ENCODE assay signal across 9 cellular contexts in genomic region chr12:9669534-9669933, GRCh38. TPM values are rescaled to one million over a fixed set of nuclear protein-coding genes. Genes with fewer than 3 reads are reported as not detected.
DNase-seq lines count a peak whose midpoint lies in the region; ATAC-seq and TF ChIP-seq lines count a peak whose summit lies in the region.
"Had no signal": no experiment of that assay in that cellular context is flagged by ENCODE, and none has a peak within 500 bp of the region (broad histone marks: within the 10 kb centered on the region; RNA-seq: fewer than 3 reads in every experiment).

Gene CLEC2D, plus strand, starts transcription at chr12:9669713. Its CDS starts 22 bp downstream, at chr12:9669735.

- H3K36me3 ChIP-seq in heart right ventricle = peaks cover 0 to 26% (median 0%) of the 10 kb centered on the region in 9 donors

- H3K36me3 Mint-ChIP-seq in T-helper 17 cell (ENCODE audit: low read depth) (peaks cover 20% of the 10 kb centered on the region), osteocyte (ENCODE audit: unreplicated experiment) (peaks cover 7% of the 10 kb centered on the region)

- TF ChIP-seq CTCF in osteocyte (IDR thresholded peaks at IDR 0.05) (no peak), heart right ventricle (IDR thresholded peaks at IDR 0.05) (no peak)

- WGBS in heart right ventricle, 2 donors = 87 to 90% methylated on average over 4 of the region's 4 CpGs

- H3K4me1 Mint-ChIP-seq in T-helper 17 cell (peaks cover 60% of the 10 kb centered on the region), osteocyte (ENCODE audit: unreplicated experiment) (peaks cover 35% of the 10 kb centered on the region)

- no peaks in the 10 kb centered on the region for H3K9me3 Mint-ChIP-seq in osteocyte (ENCODE audit: unreplicated experiment)

- no peaks in the 10 kb centered on the region for H3K27me3 Mint-ChIP-seq in T-helper 17 cell
- H3K27me3 Mint-ChIP-seq in osteocyte (ENCODE audit: unreplicated experiment) = no peaks in the 10 kb centered on the region

- peak within 1 kb of the TSS in 1 of 10 donors; percentile 65 for H3K27ac ChIP-seq in heart right ventricle

- H3K27me3 ChIP-seq in heart right ventricle = no peaks in the 10 kb centered on the region

- H3K4me3 ChIP-seq in heart right ventricle = peak within 1 kb of the TSS in 1 of 10 donors; percentile 33
- H3K4me3 ChIP-seq: lung had no signal

- ATAC-seq in GM18861 (IDR thresholded peaks at IDR 0.05; ENCODE audit: unreplicated experiment) = peak; percentile 38
- peak; percentile 42 for ATAC-seq in HG02798 (IDR thresholded peaks at IDR 0.05; ENCODE audit: poor library complexity, unreplicated experiment)
- ATAC-seq in T-helper 17 cell = peak; percentile 48
- ATAC-seq in heart right ventricle = no peak

- H3K9me3 ChIP-seq in T-helper 17 cell (ENCODE audit: control insufficient read depth, low read length, poor library complexity, severe bottlenecking) (no peaks in the 10 kb centered on the region), heart right ventricle (no peaks in the 10 kb centered on the region)

- H3K4me3 Mint-ChIP-seq in T-helper 17 cell = peak within 1 kb of the TSS; percentile 98
- no peak within 1 kb of the TSS for H3K4me3 Mint-ChIP-seq in osteocyte (ENCODE audit: unreplicated experiment)

- H3K27ac Mint-ChIP-seq in T-helper 17 cell = peak within 1 kb of the TSS; percentile 98
- H3K27ac Mint-ChIP-seq in osteocyte (ENCODE audit: unreplicated experiment) = peak within 1 kb of the TSS; percentile 82

- no peak for DNase-seq in T-helper 17 cell
- DNase-seq in osteocyte (ENCODE audit: extremely low spot score, unreplicated experiment) = no peak
- DNase-seq in dedifferentiated amniotic fluid mesenchymal stem cell (ENCODE audit: extremely low spot score) = no peak
- no peak for DNase-seq in effector CD8-positive, alpha-beta T cell (lab: John Stamatoyannopoulos, UW)
- no peak for DNase-seq in HuH-7.5 (ENCODE audit: low spot score)
- no peak for DNase-seq in heart right ventricle

- H3K4me1 ChIP-seq in heart right ventricle = peaks cover 3 to 32% (median 15%) of the 10 kb centered on the region in 9 donors

- intact Hi-C loops in heart right ventricle (cut with DNase I) = no loop called here

RNA-seq across cellular contexts. Expression of gene CLEC2D, which starts in this region (rescaled TPM):
- 100 to 1,000 TPM; 151 to 173 TPM for total RNA-seq in T-helper 17 cell
- total RNA-seq in osteocyte = 7.4 and 10.0 TPM in 2 replicates
- 1 to 10 TPM; 1.6 to 9.5 (median 3.2) TPM for total RNA-seq in heart right ventricle
- polyA plus RNA-seq in heart right ventricle = 10 to 100 TPM in 1 of 2 donors, 1 to 10 TPM in 1; 1.2 to 15.6 TPM

Comparison
In these comparisons a context has a peak if more than half of its experiments do, and no peak if none do; other contexts are left out.
1. RNA of gene CLEC2D (total RNA-seq): 151 to 173 TPM in T-helper 17 cell; 7.4 to 10.0 TPM in osteocyte and 1.6 to 9.5 TPM in heart right ventricle; every median in the first group is over 10 times any median in the second.
2. ATAC-seq: peak in GM18861 (single experiment), HG02798 (single experiment) and T-helper 17 cell (single experiment); none in heart right ventricle (0 of 8).